ENCODE assay signal across 14 cellular contexts in the genomic region with DNA sequence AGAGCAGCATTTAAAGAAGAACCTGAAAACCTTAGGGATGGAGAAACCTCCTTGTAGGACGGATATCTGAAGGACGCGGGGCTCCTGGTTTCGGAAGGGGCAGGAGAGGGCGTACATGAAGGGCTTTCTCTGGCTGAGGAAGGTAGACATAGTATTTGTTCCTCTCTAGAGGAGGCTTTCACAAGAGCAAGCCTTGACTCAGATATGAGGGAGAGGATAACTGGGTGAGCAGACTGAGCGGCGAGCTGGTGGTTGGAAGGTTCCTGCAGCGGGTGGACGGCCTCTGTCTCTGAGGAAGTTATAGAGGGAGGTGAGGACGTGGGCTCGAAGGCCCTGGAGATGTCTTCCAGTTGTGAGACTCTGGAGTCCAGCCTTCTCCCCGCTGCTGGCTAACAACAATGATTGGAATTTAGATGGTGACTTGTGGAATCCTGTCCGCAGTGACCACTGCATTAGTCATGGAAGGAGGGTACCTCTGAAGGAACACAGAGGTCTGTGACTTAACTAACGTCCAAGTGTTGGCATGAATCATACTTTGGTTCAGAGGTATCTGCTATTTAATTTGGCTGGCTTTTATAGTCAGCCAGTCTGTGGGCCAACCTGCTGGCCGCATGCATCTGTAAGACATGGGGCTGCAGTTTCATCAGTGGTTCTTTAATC.
DNase-seq lines count a peak whose midpoint lies in the region; TF ChIP-seq lines count a peak whose summit lies in the region.
"Had no signal": no experiment of that assay in that cellular context is flagged by ENCODE, and none has a peak within 500 bp of the region (broad histone marks: within the 10 kb centered on the region; RNA-seq: fewer than 3 reads in every experiment).

No MANE protein-coding gene starts in this region.

- H4K20me1 ChIP-seq in hepatocyte (ENCODE audit: insufficient read depth, poor library complexity, severe bottlenecking) = no peaks in the 10 kb centered on the region

- H3K4me3 Mint-ChIP-seq in T-helper 2 cell treated with Interferon-gamma antibody and Interleukin-4, amounts not matched to agents 5 μg/mL and 100 μg/mL, for 36 hours = no peak overlapping the region
- H3K4me3 Mint-ChIP-seq: activated CD4-positive, alpha-beta T cell treated with anti-CD3 and anti-CD28 coated beads, Interleukin-2, amount 10 ng/mL, durations not matched to agents 7 days and 5 days; CD14-positive monocyte; stimulated activated memory B cell treated with anti-CD40 and anti-IgM and Interleukin-4, amounts not matched to agents 10 μg/mL and 1 μg/mL and 100 μg/mL, for 72 hours had no signal

- no peak overlapping the region for H2AFZ ChIP-seq in hepatocyte

- no peaks in the 10 kb centered on the region for H3K27me3 ChIP-seq in hepatocyte
- H3K27me3 ChIP-seq in colonic mucosa = no peaks in the 10 kb centered on the region

- H3K9me3 Mint-ChIP-seq in T-helper 2 cell treated with Interferon-gamma antibody and Interleukin-4, amounts not matched to agents 5 μg/mL and 100 μg/mL, for 36 hours = no peaks in the 10 kb centered on the region
- H3K9me3 Mint-ChIP-seq: activated CD4-positive, alpha-beta T cell treated with anti-CD3 and anti-CD28 coated beads, Interleukin-2, amount 10 ng/mL, durations not matched to agents 7 days and 5 days; stimulated activated memory B cell treated with anti-CD40 and anti-IgM and Interleukin-4, amounts not matched to agents 10 μg/mL and 1 μg/mL and 100 μg/mL, for 72 hours had no signal

- H3K36me3 Mint-ChIP-seq in T-helper 2 cell treated with Interferon-gamma antibody and Interleukin-4, amounts not matched to agents 5 μg/mL and 100 μg/mL, for 36 hours (ENCODE audit: low read depth) = no peaks in the 10 kb centered on the region
- H3K36me3 Mint-ChIP-seq: CD14-positive monocyte; stimulated activated memory B cell treated with anti-CD40 and anti-IgM and Interleukin-4, amounts not matched to agents 10 μg/mL and 1 μg/mL and 100 μg/mL, for 72 hours had no signal

- no peaks in the 10 kb centered on the region for H3K9me3 ChIP-seq in hepatocyte (ENCODE audit: low read depth)
- no peaks in the 10 kb centered on the region for H3K9me3 ChIP-seq in colonic mucosa

- CTCF ChIA-PET in AG04449 (lab: Yijun Ruan, JAX) = interaction anchor here (0.9 to 3.2 kb wide), 4 partner anchors 13 to 145 kb away, joined by 3 to 8 read pairs (median 5); a partner anchor contains a TSS

- H3K36me3 ChIP-seq in hepatocyte (replicated peaks; ENCODE audit: insufficient read depth, low read depth) (no peaks in the 10 kb centered on the region), colonic mucosa (no peaks in the 10 kb centered on the region)

- POLR2A ChIA-PET in AG04449 (lab: Yijun Ruan, JAX) = interaction anchor here (0.9 to 2.4 kb wide), 5 partner anchors 23 to 144 kb away, joined by 3 to 20 read pairs (median 5); no protein-coding TSS in a partner anchor

- H3K4me1 ChIP-seq in hepatocyte (ENCODE audit: insufficient read depth) (peaks cover 11% of the 10 kb centered on the region), colonic mucosa (peaks cover 6% of the 10 kb centered on the region)

- peaks cover 43% of the 10 kb centered on the region for H3K79me2 ChIP-seq in hepatocyte

- no peaks in the 10 kb centered on the region for H3K9me2 ChIP-seq in hepatocyte (replicated peaks; ENCODE audit: insufficient read depth)

- intact Hi-C loops in colonic mucosa (cut with DNase I) = no loop called here

- DNase-seq in AG04449 (ENCODE audit: low read depth, low spot score) = peak; percentile 96
- peak; percentile 99 for DNase-seq in HT1080 (ENCODE audit: low read depth)
- DNase-seq in amniotic stem cell (lab: John Stamatoyannopoulos, UW) = peak; percentile 92
- peak; percentile 24 for DNase-seq in hepatocyte (ENCODE audit: low spot score)
- DNase-seq in T-helper 2 cell treated with Interferon-gamma antibody and Interleukin-4, amounts not matched to agents 5 μg/mL and 100 μg/mL, for 36 hours (ENCODE audit: low spot score) = no peak
- DNase-seq in COLO668 (lab: John Stamatoyannopoulos, UW; ENCODE audit: unreplicated experiment) = no peak
- DNase-seq in colonic mucosa = no peak
- DNase-seq in DMS79 treated with DMSO at 0.1 percent for 48 hours (lab: John Stamatoyannopoulos, UW) = no peak
- DNase-seq: activated CD4-positive, alpha-beta T cell treated with anti-CD3 and anti-CD28 coated beads, Interleukin-2, amount 10 ng/mL, durations not matched to agents 7 days and 5 days; caudate nucleus; left cardiac atrium had no signal

- peak overlapping the region; percentile 33 for H3K27ac ChIP-seq in hepatocyte
- no peak overlapping the region for H3K27ac ChIP-seq in colonic mucosa

- no peak overlapping the region for H3K9ac ChIP-seq in colonic mucosa (ENCODE audit: low read depth in 2 of 2, low read length in 2 of 2)

- no peak overlapping the region for H3K4me2 ChIP-seq in hepatocyte

- WGBS in hepatocyte (ENCODE audit: low lambda C conversion rate, missing lambda C conversion rate) = 89% methylated on average over 15 of the region's 15 CpGs

- TF ChIP-seq CTCF in AG04449 (IDR thresholded peaks at IDR 0.05; ENCODE audit: insufficient read depth, low read length, missing control alignments) = no peak
- TF ChIP-seq CTCF in hepatocyte (IDR thresholded peaks at IDR 0.05; ENCODE audit: poor library complexity) = no peak
- TF ChIP-seq CTCF in colonic mucosa (IDR thresholded peaks at IDR 0.05) = no peak

- no peaks in the 10 kb centered on the region for H3K4me1 Mint-ChIP-seq in T-helper 2 cell treated with Interferon-gamma antibody and Interleukin-4, amounts not matched to agents 5 μg/mL and 100 μg/mL, for 36 hours (ENCODE audit: low read depth)
- H3K4me1 Mint-ChIP-seq: activated CD4-positive, alpha-beta T cell treated with anti-CD3 and anti-CD28 coated beads, Interleukin-2, amount 10 ng/mL, durations not matched to agents 7 days and 5 days; stimulated activated memory B cell treated with anti-CD40 and anti-IgM and Interleukin-4, amounts not matched to agents 10 μg/mL and 1 μg/mL and 100 μg/mL, for 72 hours had no signal

- H3K27ac Mint-ChIP-seq in T-helper 2 cell treated with Interferon-gamma antibody and Interleukin-4, amounts not matched to agents 5 μg/mL and 100 μg/mL, for 36 hours = no peak overlapping the region
- H3K27ac Mint-ChIP-seq: activated CD4-positive, alpha-beta T cell treated with anti-CD3 and anti-CD28 coated beads, Interleukin-2, amount 10 ng/mL, durations not matched to agents 7 days and 5 days; stimulated activated memory B cell treated with anti-CD40 and anti-IgM and Interleukin-4, amounts not matched to agents 10 μg/mL and 1 μg/mL and 100 μg/mL, for 72 hours had no signal

- H3K27me3 Mint-ChIP-seq in T-helper 2 cell treated with Interferon-gamma antibody and Interleukin-4, amounts not matched to agents 5 μg/mL and 100 μg/mL, for 36 hours (ENCODE audit: low read depth) = peaks cover 10% of the 10 kb centered on the region

- peak overlapping the region; percentile 8; the same call in 1 of the 2 replicates for H3K4me3 ChIP-seq in AG04449 (ENCODE audit: low read depth, low read length)
- no peak overlapping the region for H3K4me3 ChIP-seq in hepatocyte
- H3K4me3 ChIP-seq in colonic mucosa = no peak overlapping the region
- H3K4me3 ChIP-seq: skin epidermis had no signal

Comparison
In these comparisons a context has a peak if more than half of its experiments do, and no peak if none do; other contexts are left out.
1. DNase-seq: peak in AG04449 (single experiment), HT1080 (single experiment), amniotic stem cell (single experiment) and hepatocyte (single experiment); none in T-helper 2 cell treated with Interferon-gamma antibody and Interleukin-4, amounts not matched to agents 5 μg/mL and 100 μg/mL, for 36 hours (single experiment), COLO668 (single experiment), colonic mucosa (single experiment) and DMS79 treated with DMSO at 0.1 percent for 48 hours (single experiment).